In the genomic region with DNA sequence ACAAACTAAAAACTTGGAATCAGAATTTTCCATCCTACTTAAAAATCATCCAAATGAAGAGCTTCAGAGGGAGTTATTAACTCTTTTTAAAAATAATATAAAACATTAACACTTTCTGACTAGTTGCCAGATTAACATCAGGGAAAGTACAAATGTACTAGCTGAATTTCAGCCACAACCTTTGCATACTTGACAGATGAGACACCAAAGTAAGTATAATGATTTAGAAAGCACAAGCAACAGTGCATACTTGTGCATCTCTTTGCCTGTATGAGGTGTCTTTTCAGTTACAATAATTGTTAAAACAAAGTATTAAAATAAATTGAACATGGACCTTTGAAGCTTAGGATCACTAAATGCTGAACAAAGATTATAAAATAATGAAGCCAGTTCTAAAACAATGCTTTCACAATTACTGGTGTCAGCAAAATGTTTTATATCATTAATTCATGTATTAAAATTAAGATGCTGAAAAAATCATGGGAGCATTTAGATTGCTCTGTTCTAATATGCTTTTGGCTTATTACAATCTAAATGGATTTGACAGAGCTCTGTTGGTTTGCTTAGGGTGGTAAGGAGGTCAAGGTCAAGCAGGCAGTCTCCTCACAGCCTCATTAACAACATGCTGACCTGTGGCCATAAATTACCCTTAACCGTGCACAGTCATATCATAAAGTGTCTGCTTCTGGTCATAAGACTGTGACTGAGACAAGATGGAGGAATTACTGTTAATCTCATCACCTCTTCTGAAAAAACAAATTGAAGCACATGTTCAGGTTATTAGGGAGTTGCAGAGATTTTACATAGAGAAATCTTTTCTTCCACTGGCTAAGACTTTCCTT, we compare ENCODE assay signal across 1 cellular context.
TF ChIP-seq lines count a peak whose summit lies in the region.

No MANE protein-coding gene starts in this region.

TF ChIP-seq in WTC11, 78 proteins besides CTCF, POLR2A, EP300 and RAD21:
- TF ChIP-seq ZNF232 (CRISPR knock-in tag; IDR thresholded peaks at IDR 0.05) (no peak), ZNF423 (CRISPR knock-in tag; IDR thresholded peaks at IDR 0.05) (no peak), TEAD1 (CRISPR knock-in tag; IDR thresholded peaks at IDR 0.05) (no peak), NR2C2 (CRISPR knock-in tag; IDR thresholded peaks at IDR 0.05) (no peak), SMAD3 (CRISPR knock-in tag; IDR thresholded peaks at IDR 0.05; ENCODE audit: borderline replicate concordance) (no peak), NFYB (CRISPR knock-in tag; conservative IDR thresholded peaks at IDR 0.05; ENCODE audit: low read depth) (no peak), ZNF396 (CRISPR knock-in tag; IDR thresholded peaks at IDR 0.05; ENCODE audit: borderline replicate concordance) (no peak)
- TF ChIP-seq, protein P1, sequence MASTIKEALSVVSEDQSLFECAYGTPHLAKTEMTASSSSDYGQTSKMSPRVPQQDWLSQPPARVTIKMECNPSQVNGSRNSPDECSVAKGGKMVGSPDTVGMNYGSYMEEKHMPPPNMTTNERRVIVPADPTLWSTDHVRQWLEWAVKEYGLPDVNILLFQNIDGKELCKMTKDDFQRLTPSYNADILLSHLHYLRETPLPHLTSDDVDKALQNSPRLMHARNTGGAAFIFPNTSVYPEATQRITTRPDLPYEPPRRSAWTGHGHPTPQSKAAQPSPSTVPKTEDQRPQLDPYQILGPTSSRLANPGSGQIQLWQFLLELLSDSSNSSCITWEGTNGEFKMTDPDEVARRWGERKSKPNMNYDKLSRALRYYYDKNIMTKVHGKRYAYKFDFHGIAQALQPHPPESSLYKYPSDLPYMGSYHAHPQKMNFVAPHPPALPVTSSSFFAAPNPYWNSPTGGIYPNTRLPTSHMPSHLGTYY (CRISPR knock-in tag; IDR thresholded peaks at IDR 0.05), result no peak
- TF ChIP-seq, protein P2, sequence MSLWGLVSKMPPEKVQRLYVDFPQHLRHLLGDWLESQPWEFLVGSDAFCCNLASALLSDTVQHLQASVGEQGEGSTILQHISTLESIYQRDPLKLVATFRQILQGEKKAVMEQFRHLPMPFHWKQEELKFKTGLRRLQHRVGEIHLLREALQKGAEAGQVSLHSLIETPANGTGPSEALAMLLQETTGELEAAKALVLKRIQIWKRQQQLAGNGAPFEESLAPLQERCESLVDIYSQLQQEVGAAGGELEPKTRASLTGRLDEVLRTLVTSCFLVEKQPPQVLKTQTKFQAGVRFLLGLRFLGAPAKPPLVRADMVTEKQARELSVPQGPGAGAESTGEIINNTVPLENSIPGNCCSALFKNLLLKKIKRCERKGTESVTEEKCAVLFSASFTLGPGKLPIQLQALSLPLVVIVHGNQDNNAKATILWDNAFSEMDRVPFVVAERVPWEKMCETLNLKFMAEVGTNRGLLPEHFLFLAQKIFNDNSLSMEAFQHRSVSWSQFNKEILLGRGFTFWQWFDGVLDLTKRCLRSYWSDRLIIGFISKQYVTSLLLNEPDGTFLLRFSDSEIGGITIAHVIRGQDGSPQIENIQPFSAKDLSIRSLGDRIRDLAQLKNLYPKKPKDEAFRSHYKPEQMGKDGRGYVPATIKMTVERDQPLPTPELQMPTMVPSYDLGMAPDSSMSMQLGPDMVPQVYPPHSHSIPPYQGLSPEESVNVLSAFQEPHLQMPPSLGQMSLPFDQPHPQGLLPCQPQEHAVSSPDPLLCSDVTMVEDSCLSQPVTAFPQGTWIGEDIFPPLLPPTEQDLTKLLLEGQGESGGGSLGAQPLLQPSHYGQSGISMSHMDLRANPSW (CRISPR knock-in tag; conservative IDR thresholded peaks at IDR 0.05; ENCODE audit: low read depth), result no peak
- TF ChIP-seq, protein P3, sequence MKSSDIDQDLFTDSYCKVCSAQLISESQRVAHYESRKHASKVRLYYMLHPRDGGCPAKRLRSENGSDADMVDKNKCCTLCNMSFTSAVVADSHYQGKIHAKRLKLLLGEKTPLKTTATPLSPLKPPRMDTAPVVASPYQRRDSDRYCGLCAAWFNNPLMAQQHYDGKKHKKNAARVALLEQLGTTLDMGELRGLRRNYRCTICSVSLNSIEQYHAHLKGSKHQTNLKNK (CRISPR knock-in tag; IDR thresholded peaks at IDR 0.05), result no peak
- TF ChIP-seq, protein P4, sequence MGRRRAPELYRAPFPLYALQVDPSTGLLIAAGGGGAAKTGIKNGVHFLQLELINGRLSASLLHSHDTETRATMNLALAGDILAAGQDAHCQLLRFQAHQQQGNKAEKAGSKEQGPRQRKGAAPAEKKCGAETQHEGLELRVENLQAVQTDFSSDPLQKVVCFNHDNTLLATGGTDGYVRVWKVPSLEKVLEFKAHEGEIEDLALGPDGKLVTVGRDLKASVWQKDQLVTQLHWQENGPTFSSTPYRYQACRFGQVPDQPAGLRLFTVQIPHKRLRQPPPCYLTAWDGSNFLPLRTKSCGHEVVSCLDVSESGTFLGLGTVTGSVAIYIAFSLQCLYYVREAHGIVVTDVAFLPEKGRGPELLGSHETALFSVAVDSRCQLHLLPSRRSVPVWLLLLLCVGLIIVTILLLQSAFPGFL (CRISPR knock-in tag; IDR thresholded peaks at IDR 0.05; ENCODE audit: borderline replicate concordance), result no peak
- TF ChIP-seq, protein P5, sequence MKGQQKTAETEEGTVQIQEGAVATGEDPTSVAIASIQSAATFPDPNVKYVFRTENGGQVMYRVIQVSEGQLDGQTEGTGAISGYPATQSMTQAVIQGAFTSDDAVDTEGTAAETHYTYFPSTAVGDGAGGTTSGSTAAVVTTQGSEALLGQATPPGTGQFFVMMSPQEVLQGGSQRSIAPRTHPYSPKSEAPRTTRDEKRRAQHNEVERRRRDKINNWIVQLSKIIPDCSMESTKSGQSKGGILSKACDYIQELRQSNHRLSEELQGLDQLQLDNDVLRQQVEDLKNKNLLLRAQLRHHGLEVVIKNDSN (CRISPR knock-in tag; IDR thresholded peaks at IDR 0.05), result no peak
